16 cellular contexts compared by ENCODE assay signal in genomic region chr10:43680035-43680434, GRCh38. TPM values are rescaled to one million over a fixed set of nuclear protein-coding genes. Genes with fewer than 3 reads are reported as not detected.
DNase-seq lines count a peak whose midpoint lies in the region; ATAC-seq, FAIRE-seq and TF ChIP-seq lines count a peak whose summit lies in the region.
"Had no signal": no experiment of that assay in that cellular context is flagged by ENCODE, and none has a peak within 500 bp of the region (broad histone marks: within the 10 kb centered on the region; RNA-seq: fewer than 3 reads in every experiment).

No MANE protein-coding gene starts in this region.

- FAIRE-seq in small intestine (lab: Jason Lieb, UNC), result no peak
- FAIRE-seq: TTC549 had no signal

- DNase-seq in MCF 10A (ENCODE audit: unreplicated experiment), result peak; percentile 59
- DNase-seq in breast epithelium (ENCODE audit: low spot score in 2 of 2), result no peak
- DNase-seq in SW480 (ENCODE audit: low spot score), result peak; percentile 14
- peak; percentile 24 for DNase-seq in fibroblast of pulmonary artery (ENCODE audit: low read depth)
- no peak for DNase-seq in aorta
- DNase-seq in suprapubic skin (ENCODE audit: low spot score in 2 of 2), result no peak
- no peak for DNase-seq in SK-N-DZ (ENCODE audit: low spot score)
- DNase-seq in small intestine, result no peak
- DNase-seq: activated CD4-positive, alpha-beta memory T cell treated with anti-CD3 and anti-CD28 coated beads, Interleukin-2, amount 10 ng/mL, durations not matched to agents 7 days and 5 days; KG1; stimulated activated naive B cell treated with anti-CD40 and anti-IgM and Interleukin-4, amounts not matched to agents 10 μg/mL and 1 μg/mL and 100 μg/mL, for 72 hours had no signal

- intact Hi-C loops in MCF 10A (cut with micrococcal nuclease) (no loop called here), breast epithelium (cut with DNase I; ENCODE audit: low total_unique reads) (loop anchor here (10.0 kb wide), 1 partner anchor 635 kb away; no protein-coding TSS in a partner anchor), aorta (cut with DNase I) (no loop called here)

- no peak overlapping the region for H3K27ac Mint-ChIP-seq in MCF 10A (ENCODE audit: low read depth, unreplicated experiment)
- H3K27ac Mint-ChIP-seq: activated CD4-positive, alpha-beta memory T cell treated with anti-CD3 and anti-CD28 coated beads, Interleukin-2, amount 10 ng/mL, durations not matched to agents 7 days and 5 days; dendritic cell treated with granulocyte-macrophage colony-stimulating factor and Interleukin-4, amounts not matched to agents 40 ng/mL and 50 ng/mL, for 4 days; stimulated activated naive B cell treated with anti-CD40 and anti-IgM and Interleukin-4, amounts not matched to agents 10 μg/mL and 1 μg/mL and 100 μg/mL, for 72 hours; type B pancreatic cell had no signal

- no peak for TF ChIP-seq EP300 in suprapubic skin (IDR thresholded peaks at IDR 0.05)

- H3K4me1 Mint-ChIP-seq in MCF 10A (ENCODE audit: insufficient read depth, unreplicated experiment), result peaks cover 7% of the 10 kb centered on the region
- H3K4me1 Mint-ChIP-seq: stimulated activated naive B cell treated with anti-CD40 and anti-IgM and Interleukin-4, amounts not matched to agents 10 μg/mL and 1 μg/mL and 100 μg/mL, for 72 hours had no signal

- TF ChIP-seq POLR2A in breast epithelium (IDR thresholded peaks at IDR 0.05) (no peak), suprapubic skin (IDR thresholded peaks at IDR 0.05) (no peak)

- CTCF ChIA-PET in MCF 10A (lab: Yijun Ruan, JAX), result interaction anchor here (1.0 kb wide), 1 partner anchor 1184 kb away, joined by 3 read pairs; no protein-coding TSS in a partner anchor

- BruUV-seq in MCF 10A (replicated peaks; lab: Mats Ljungman, UMichigan), result no TSS peak

- POLR2A ChIA-PET in MCF 10A (lab: Yijun Ruan, JAX), result interaction anchor here (0.7 kb wide), 1 partner anchor 47 kb away, joined by 3 read pairs; no protein-coding TSS in a partner anchor

- H3K27me3 ChIP-seq in breast epithelium (no peaks in the 10 kb centered on the region), aorta (ENCODE audit: control insufficient read depth in 1 of 2, insufficient read depth in 2 of 2, low read length in 1 of 2) (no peaks in the 10 kb centered on the region), suprapubic skin (no peaks in the 10 kb centered on the region), small intestine (ENCODE audit: control insufficient read depth in 2 of 2, insufficient read depth in 2 of 2, low read length in 2 of 2) (no peaks in the 10 kb centered on the region)

- H3K9me3 ChIP-seq in breast epithelium (no peaks in the 10 kb centered on the region), aorta (ENCODE audit: control insufficient read depth, low read length) (no peaks in the 10 kb centered on the region), suprapubic skin (no peaks in the 10 kb centered on the region), small intestine (ENCODE audit: control insufficient read depth, low read depth) (no peaks in the 10 kb centered on the region)
- H3K9me3 ChIP-seq: left ventricle myocardium inferior had no signal

- no peak for ATAC-seq in aorta (ENCODE audit: low FRiP score)
- ATAC-seq: stimulated activated naive B cell treated with anti-CD40 and anti-IgM and Interleukin-4, amounts not matched to agents 10 μg/mL and 1 μg/mL and 100 μg/mL, for 72 hours had no signal

- H3K4me1 ChIP-seq in breast epithelium (no peaks in the 10 kb centered on the region), aorta (ENCODE audit: control insufficient read depth in 1 of 2, insufficient read depth in 2 of 2, low read length in 2 of 2) (no peaks in the 10 kb centered on the region), suprapubic skin (peaks cover 19% of the 10 kb centered on the region), small intestine (ENCODE audit: control insufficient read depth in 2 of 2, insufficient read depth in 1 of 2, low read depth in 1 of 2, low read length in 1 of 2) (no peaks in the 10 kb centered on the region)

- TF ChIP-seq CTCF in MCF 10A (IDR thresholded peaks at IDR 0.05; ENCODE audit: unreplicated experiment) (no peak), breast epithelium (IDR thresholded peaks at IDR 0.05) (no peak), fibroblast of pulmonary artery (IDR thresholded peaks at IDR 0.05; ENCODE audit: low read length, missing control alignments) (no peak), suprapubic skin (IDR thresholded peaks at IDR 0.05) (no peak)

- H3K4me3 ChIP-seq in breast epithelium (no peak overlapping the region), fibroblast of pulmonary artery (replicated peaks; ENCODE audit: low read depth, low read length) (no peak overlapping the region), aorta (ENCODE audit: low read length in 2 of 2) (no peak overlapping the region), suprapubic skin (no peak overlapping the region), small intestine (ENCODE audit: low read depth in 1 of 2, low read length in 2 of 2) (no peak overlapping the region)
- H3K4me3 ChIP-seq: left ventricle myocardium inferior, SK-N-MC had no signal

- H3K36me3 ChIP-seq in breast epithelium (no peaks in the 10 kb centered on the region), aorta (ENCODE audit: control insufficient read depth in 1 of 2, insufficient read depth in 2 of 2, low read length in 1 of 2) (no peaks in the 10 kb centered on the region), suprapubic skin (no peaks in the 10 kb centered on the region), small intestine (ENCODE audit: control insufficient read depth in 2 of 2, insufficient read depth in 2 of 2, low read length in 2 of 2) (no peaks in the 10 kb centered on the region)
- H3K36me3 ChIP-seq: left ventricle myocardium inferior had no signal

- H3K27me3 Mint-ChIP-seq in MCF 10A (ENCODE audit: insufficient read depth, unreplicated experiment), result peaks cover 35% of the 10 kb centered on the region

- H3K4me3 Mint-ChIP-seq in MCF 10A (ENCODE audit: unreplicated experiment), result no peak overlapping the region
- H3K4me3 Mint-ChIP-seq: activated CD4-positive, alpha-beta memory T cell treated with anti-CD3 and anti-CD28 coated beads, Interleukin-2, amount 10 ng/mL, durations not matched to agents 7 days and 5 days; dendritic cell treated with granulocyte-macrophage colony-stimulating factor and Interleukin-4, amounts not matched to agents 40 ng/mL and 50 ng/mL, for 4 days; stimulated activated naive B cell treated with anti-CD40 and anti-IgM and Interleukin-4, amounts not matched to agents 10 μg/mL and 1 μg/mL and 100 μg/mL, for 72 hours; type B pancreatic cell had no signal

- H3K27ac ChIP-seq in breast epithelium, result no peak overlapping the region
- H3K27ac ChIP-seq in aorta (ENCODE audit: low read depth in 1 of 2, low read length in 2 of 2), result no peak overlapping the region
- H3K27ac ChIP-seq in suprapubic skin, result no peak overlapping the region
- H3K27ac ChIP-seq in small intestine (ENCODE audit: low read depth in 1 of 2, low read length in 1 of 2), result no peak overlapping the region
- H3K27ac ChIP-seq: left ventricle myocardium inferior, SK-N-MC had no signal

- no peaks in the 10 kb centered on the region for H3K9me3 Mint-ChIP-seq in MCF 10A (ENCODE audit: unreplicated experiment)
- H3K9me3 Mint-ChIP-seq: activated CD4-positive, alpha-beta memory T cell treated with anti-CD3 and anti-CD28 coated beads, Interleukin-2, amount 10 ng/mL, durations not matched to agents 7 days and 5 days; dendritic cell treated with granulocyte-macrophage colony-stimulating factor and Interleukin-4, amounts not matched to agents 40 ng/mL and 50 ng/mL, for 4 days; stimulated activated naive B cell treated with anti-CD40 and anti-IgM and Interleukin-4, amounts not matched to agents 10 μg/mL and 1 μg/mL and 100 μg/mL, for 72 hours; type B pancreatic cell had no signal

- H3K36me3 Mint-ChIP-seq in MCF 10A (ENCODE audit: insufficient read depth, unreplicated experiment), result no peaks in the 10 kb centered on the region
- H3K36me3 Mint-ChIP-seq: stimulated activated naive B cell treated with anti-CD40 and anti-IgM and Interleukin-4, amounts not matched to agents 10 μg/mL and 1 μg/mL and 100 μg/mL, for 72 hours; type B pancreatic cell had no signal

- WGBS in aorta, 2 donors, result 80 to 83% methylated on average over 4 of the region's 4 CpGs
- WGBS in suprapubic skin, result 65% methylated on average over 4 of the region's 4 CpGs
- WGBS in small intestine, 3 donors, result 61 to 66% (median 65%) methylated on average over 4 of the region's 4 CpGs

RNA-seq across cellular contexts. Expression of gene ZNF32, which starts 31.4 kb away (rescaled TPM):
- total RNA-seq in MCF 10A (2022), result 13.0 and 16.3 TPM in 2 replicates
- total RNA-seq in breast epithelium, result 10 to 100 TPM; 53.1 to 74.3 (median 54.4) TPM
- total RNA-seq in aorta, result 10 to 100 TPM; 22.0 to 31.6 TPM
- polyA plus RNA-seq in aorta, result 10 to 100 TPM; 63.4 to 68.6 TPM
- total RNA-seq in suprapubic skin, result 10 to 100 TPM; 24.9 to 45.4 (median 36.8) TPM
- 89.2 and 109 TPM in 2 replicates for polyA plus RNA-seq in SK-N-DZ (2014; cell fraction: cytosol; rRNA removed)
- 88.3 and 92.0 TPM in 2 replicates for polyA plus RNA-seq in SK-N-DZ (2014; cell fraction: nucleus; rRNA removed)
- 10 to 100 TPM; 23.5 to 29.5 (median 28.6) TPM for polyA plus RNA-seq in small intestine

Comparison
In these comparisons a context has a peak if more than half of its experiments do, and no peak if none do; other contexts are left out.
1. DNase-seq: peak in MCF 10A (single experiment), SW480 (single experiment) and fibroblast of pulmonary artery (single experiment); none in breast epithelium (0 of 2), aorta (0 of 2), suprapubic skin (0 of 2), SK-N-DZ (single experiment) and small intestine (single experiment).